Comparison of ENCODE assay signal across 6 cellular contexts in genomic region chr12:55818140-55818728, GRCh38. TPM values are rescaled to one million over a fixed set of nuclear protein-coding genes. Genes with fewer than 3 reads are reported as not detected.
DNase-seq lines count a peak whose midpoint lies in the region; ATAC-seq and TF ChIP-seq lines count a peak whose summit lies in the region.

No MANE protein-coding gene starts in this region.

- no peaks in the 10 kb centered on the region for H3K27me3 ChIP-seq in MM.1S (replicated peaks; ENCODE audit: insufficient read depth, low read length)

- 0 out of 2 replicates have a peak, but pooled peaks cover 5% of the 10 kb centered on the region for H3F3A ChIP-seq in MM.1S (ENCODE audit: insufficient read depth, low read length)

- H3K9me3 ChIP-seq in MM.1S (replicated peaks; ENCODE audit: insufficient read depth, low read length): no peaks in the 10 kb centered on the region

- H3K36me3 ChIP-seq in MM.1S (replicated peaks; ENCODE audit: insufficient read depth, low read length): peaks cover 6% of the 10 kb centered on the region; the same call in 1 of the 2 replicates

- H2AFZ ChIP-seq in MM.1S (ENCODE audit: low read length): peak overlapping the region; percentile 47

- peak overlapping the region; percentile 71 for H3K9ac ChIP-seq in MM.1S (ENCODE audit: low read length)

- peak; percentile 39 to 40 for ATAC-seq in activated CD4-positive, CD25-positive, alpha-beta regulatory T cell treated with anti-CD3 and anti-CD28 coated beads, Interleukin-2, amount 50 U/mL, for 24 hours

- DNase-seq in activated CD4-positive, CD25-positive, alpha-beta regulatory T cell (lab: John Stamatoyannopoulos, UW): no peak
- DNase-seq in MM.1S (no peak), fibroblast of the aortic adventitia (ENCODE audit: low read depth) (no peak), LoVo (ENCODE audit: low spot score) (no peak)

- peaks cover 8% of the 10 kb centered on the region for H3K4me1 ChIP-seq in MM.1S (ENCODE audit: low read length)

- H4K20me1 ChIP-seq in MM.1S (ENCODE audit: insufficient read depth, low read length): no peaks in the 10 kb centered on the region

- H3K27ac ChIP-seq in MM.1S (ENCODE audit: low read length) (peak overlapping the region; percentile 2; the same call in 1 of the 2 replicates), temporal lobe (ENCODE audit: low read depth, low read length) (peak overlapping the region; percentile 41)

- H3K79me2 ChIP-seq in MM.1S (ENCODE audit: low read length): peaks cover 69% of the 10 kb centered on the region

- peak overlapping the region; percentile 92 for H3K4me3 ChIP-seq in MM.1S (ENCODE audit: low read length)
- H3K4me3 ChIP-seq in fibroblast of the aortic adventitia (ENCODE audit: low read depth, low read length): peak overlapping the region; percentile 98

- TF ChIP-seq CTCF in MM.1S (IDR thresholded peaks at IDR 0.05; ENCODE audit: low read length): no peak
- no peak for TF ChIP-seq CTCF in fibroblast of the aortic adventitia (IDR thresholded peaks at IDR 0.05; ENCODE audit: insufficient read depth, low read length)

- H3K4me2 ChIP-seq in MM.1S (ENCODE audit: low read depth, low read length): peak overlapping the region; percentile 95

- H3K9me2 ChIP-seq in MM.1S (replicated peaks; ENCODE audit: insufficient read depth, low read length): no peaks in the 10 kb centered on the region

RNA-seq across cellular contexts. Expression of gene ORMDL2, which starts 0.4 kb away (rescaled TPM):
- total RNA-seq in fibroblast of the aortic adventitia (ENCODE audit: low replicate concordance): 7.6 and 16.9 TPM in 2 replicates
- total RNA-seq in temporal lobe: 3.0 TPM

RNA-seq across cellular contexts. Expression of gene SARNP, which starts 0.7 kb away (rescaled TPM):
- total RNA-seq in fibroblast of the aortic adventitia (ENCODE audit: low replicate concordance) (84.6 and 165 TPM in 2 replicates), temporal lobe (49.2 TPM)

RNA-seq across cellular contexts. Expression of gene DNAJC14, which starts 11.2 kb away (rescaled TPM):
- total RNA-seq in fibroblast of the aortic adventitia (ENCODE audit: low replicate concordance) (26.4 and 48.3 TPM in 2 replicates), temporal lobe (22.6 TPM)

RNA-seq across cellular contexts. Expression of gene MMP19, which starts 24.5 kb away (rescaled TPM):
- total RNA-seq in fibroblast of the aortic adventitia (ENCODE audit: low replicate concordance) (9.7 and 11.1 TPM in 2 replicates), temporal lobe (not detected)
